ENCODE assay signal across 11 cellular contexts in genomic region chr17:7235693-7236665, GRCh38. TPM values are rescaled to one million over a fixed set of nuclear protein-coding genes. Genes with fewer than 3 reads are reported as not detected.
DNase-seq lines count a peak whose midpoint lies in the region; ATAC-seq, FAIRE-seq and TF ChIP-seq lines count a peak whose summit lies in the region.
"Had no signal": no experiment of that assay in that cellular context is flagged by ENCODE, and none has a peak within 500 bp of the region (broad histone marks: within the 10 kb centered on the region; RNA-seq: fewer than 3 reads in every experiment).

No MANE protein-coding gene starts in this region.

- H3K36me3 Mint-ChIP-seq in activated CD4-positive, alpha-beta T cell treated with anti-CD3 and anti-CD28 coated beads for 36 hours (ENCODE audit: low read depth) = peaks cover 39% of the 10 kb centered on the region

- H3K4me1 ChIP-seq in PC-9 (replicated peaks; ENCODE audit: insufficient read depth) (peaks cover 51% of the 10 kb centered on the region), H1 (replicated peaks in 1 of 4; ENCODE audit: control insufficient read depth in 3 of 4, insufficient read depth in 4 of 4, low read length in 3 of 4) (peaks cover 4 to 22% (median 9%) of the 10 kb centered on the region in 4 experiments)

- no peak overlapping the region for H4K5ac ChIP-seq in H1 (ENCODE audit: insufficient read length, low read depth, low read length)

- peaks cover 61% of the 10 kb centered on the region for H3K4me1 Mint-ChIP-seq in activated CD4-positive, alpha-beta T cell treated with anti-CD3 and anti-CD28 coated beads for 36 hours

- intact Hi-C loops in activated CD4-positive, alpha-beta T cell treated with anti-CD3 and anti-CD28 coated beads for 36 hours (cut with DNase I, micrococcal nuclease) = loop anchor here in 1 of 2 experiments (5.0 kb wide), 1 partner anchor 606 kb away; no protein-coding TSS in a partner anchor
- intact Hi-C loops in PC-9 (cut with micrococcal nuclease; ENCODE audit: unreplicated experiment) = no loop called here

- H4K8ac ChIP-seq in H1 (ENCODE audit: extremely low read depth, insufficient read depth, low read length) = peak overlapping the region; percentile 82; the same call in 1 of the 2 replicates

- no peak overlapping the region for H3K56ac ChIP-seq in H1 (replicated peaks; ENCODE audit: insufficient read length, low read depth, low read length)

- no TSS peak for BruUV-seq in PC-9 (replicated peaks; lab: Mats Ljungman, UMichigan)

- no peak overlapping the region for H2BK15ac ChIP-seq in H1 (ENCODE audit: low read length)

- no peak for TF ChIP-seq EP300 in H1 (IDR thresholded peaks at IDR 0.05; ENCODE audit: borderline replicate concordance in 1 of 2, low read depth in 2 of 2, low read length in 2 of 2)

- no peaks in the 10 kb centered on the region for H3K9me2 ChIP-seq in PC-9 (ENCODE audit: insufficient read depth)

- H3K79me1 ChIP-seq in H1 (ENCODE audit: low read depth, low read length) = peaks cover 11% of the 10 kb centered on the region

- no peak overlapping the region for H2AK5ac ChIP-seq in H1 (ENCODE audit: low read depth, low read length)

- H4K91ac ChIP-seq in H1 (replicated peaks; ENCODE audit: insufficient read length, low read length) = no peak overlapping the region

- no peak overlapping the region for H2BK12ac ChIP-seq in H1 (ENCODE audit: low read depth, low read length)

- TF ChIP-seq CTCF in PC-9 (conservative IDR thresholded peaks at IDR 0.05) (no peak), H1 (IDR thresholded peaks at IDR 0.05; ENCODE audit: control extremely low read depth in 1 of 3, insufficient read depth in 1 of 3, low read depth in 1 of 3, low read length in 3 of 3) (no peak)

- peak overlapping the region; percentile 69 for H3K27ac Mint-ChIP-seq in activated CD4-positive, alpha-beta T cell treated with anti-CD3 and anti-CD28 coated beads for 36 hours

- peaks cover 3% of the 10 kb centered on the region; the same call in 1 of the 2 replicates for H3K23me2 ChIP-seq in H1 (ENCODE audit: low read depth, low read length)

- H2BK5ac ChIP-seq in H1 (ENCODE audit: low read depth, low read length) = no peak overlapping the region

- no peak overlapping the region for H3K9ac ChIP-seq in H1 (replicated peaks in 1 of 4; ENCODE audit: extremely low read depth in 1 of 4, low read depth in 3 of 4, low read length in 3 of 4)

- FAIRE-seq in H1 (lab: Jason Lieb, UNC) (no peak), GM12892 (lab: Jason Lieb, UNC) (no peak)

- H3K27ac ChIP-seq in PC-9 = 0 out of 2 replicates have a peak overlapping the region, but pooled peaks have one; percentile 57
- no peak overlapping the region for H3K27ac ChIP-seq in H1 (ENCODE audit: low read depth, low read length)

- no peak overlapping the region for H2BK120ac ChIP-seq in H1 (replicated peaks; ENCODE audit: low read depth, low read length)

- POLR2A ChIA-PET in activated CD4-positive, alpha-beta T cell treated with anti-CD3 and anti-CD28 coated beads for 36 hours (lab: Charles Lee) = interaction anchor here (0.6 kb wide), 1 partner anchor 164 kb away, joined by 5 read pairs; no protein-coding TSS in a partner anchor
- POLR2A ChIA-PET in PC-9 (lab: Charles Lee; ENCODE audit: unreplicated experiment) = no interaction called here
- POLR2A ChIA-PET in H1 (lab: Charles Lee; ENCODE audit: partially characterized antibody) = interaction anchor here (0.8 to 19.7 kb wide), 13 partner anchors 8 to 353 kb away, joined by 3 to 386 read pairs (median 11); partner anchors contain the start of genes ACADVL, CLDN7, CTDNEP1 and DLG4

- ATAC-seq in activated CD4-positive, alpha-beta T cell treated with anti-CD3 and anti-CD28 coated beads for 36 hours = no peak
- ATAC-seq: activated CD4-positive, CD25-positive, alpha-beta regulatory T cell treated with anti-CD3 and anti-CD28 coated beads, Interleukin-2, amount 50 U/mL, for 24 hours; esophagus mucosa had no signal

- no peak overlapping the region for H3K23ac ChIP-seq in H1 (ENCODE audit: insufficient read length)

- TF ChIP-seq POLR2A in H1 (IDR thresholded peaks at IDR 0.05; ENCODE audit: control extremely low read depth in 1 of 2, low read depth in 2 of 2, low read length in 2 of 2) (no peak), GM12892 (IDR thresholded peaks at IDR 0.05; ENCODE audit: low read depth, low read length) (no peak)

- peaks cover 29% of the 10 kb centered on the region for H4K20me1 ChIP-seq in PC-9 (ENCODE audit: insufficient read depth)
- peaks cover 17 to 28% of the 10 kb centered on the region in 2 experiments for H4K20me1 ChIP-seq in H1 (replicated peaks in 1 of 2; ENCODE audit: control insufficient read depth in 1 of 2, insufficient read depth in 2 of 2, low read length in 2 of 2)

- H2BK20ac ChIP-seq in H1 (ENCODE audit: low read length) = no peak overlapping the region

- no peaks in the 10 kb centered on the region for H3K27me3 Mint-ChIP-seq in activated CD4-positive, alpha-beta T cell treated with anti-CD3 and anti-CD28 coated beads for 36 hours

- H3K9me3 ChIP-seq in PC-9 (ENCODE audit: insufficient read depth, low read depth) (no peaks in the 10 kb centered on the region), H1 (ENCODE audit: insufficient read depth in 2 of 2, low read depth in 1 of 2, low read length in 1 of 2) (no peaks in the 10 kb centered on the region)

- DNase-seq in activated CD4-positive, alpha-beta T cell treated with anti-CD3 and anti-CD28 coated beads for 36 hours = peak; percentile 44
- DNase-seq in activated CD4-positive, alpha-beta T cell treated with anti-CD3 and anti-CD28 coated beads, Interleukin-2, amount 50 U/mL, for 4 hours = no peak
- DNase-seq in PC-9 (no peak), H1 (ENCODE audit: low read depth in 1 of 2, low spot score in 2 of 2) (no peak), renal cortical epithelial cell (ENCODE audit: low read depth) (peak; percentile 58), amniotic stem cell (lab: John Stamatoyannopoulos, UW) (no peak), GM12892 (ENCODE audit: insufficient read length) (no peak), NCI-H1694 (lab: John Stamatoyannopoulos, UW) (no peak)
- DNase-seq: NCI-H2029 treated with DMSO at 0.1 percent for 48 hours had no signal

- CTCF ChIA-PET in activated CD4-positive, alpha-beta T cell treated with anti-CD3 and anti-CD28 coated beads for 36 hours (lab: Charles Lee) = interaction anchor here (0.7 to 4.0 kb wide), 4 partner anchors 15 to 190 kb away, joined by 3 to 25 read pairs (median 4); partner anchors contain the start of genes ACADVL and DLG4
- CTCF ChIA-PET in PC-9 (lab: Charles Lee) (no interaction called here), H1 (lab: Charles Lee; ENCODE audit: partially characterized antibody) (interaction anchor here (0.7 to 6.4 kb wide), 4 partner anchors 15 to 214 kb away, joined by 3 to 46 read pairs (median 4); partner anchors contain the start of genes ACADVL and DLG4)

- H3K4ac ChIP-seq in H1 (replicated peaks; ENCODE audit: insufficient read length, low read depth, low read length) = no peak overlapping the region

- no peaks in the 10 kb centered on the region for H3K9me3 Mint-ChIP-seq in activated CD4-positive, alpha-beta T cell treated with anti-CD3 and anti-CD28 coated beads for 36 hours (ENCODE audit: low read depth)

- H2AFZ ChIP-seq in PC-9 (no peak overlapping the region), H1 (ENCODE audit: low read length) (no peak overlapping the region)

- H3K27me3 ChIP-seq in PC-9 (ENCODE audit: insufficient read depth, low read depth) (no peaks in the 10 kb centered on the region), H1 (replicated peaks in 1 of 4; ENCODE audit: control insufficient read depth in 3 of 4, extremely low read depth in 1 of 4, insufficient read depth in 3 of 4, low read length in 3 of 4) (no peaks in the 10 kb centered on the region)

- peak overlapping the region; percentile 97 for H3K4me3 Mint-ChIP-seq in activated CD4-positive, alpha-beta T cell treated with anti-CD3 and anti-CD28 coated beads for 36 hours

- no peak overlapping the region for H3K18ac ChIP-seq in H1 (ENCODE audit: extremely low read depth, low read length)

- TF ChIP-seq RAD21 in H1 (IDR thresholded peaks at IDR 0.05 in 1 of 2, conservative IDR thresholded peaks at IDR 0.05 in 1 of 2; ENCODE audit: low read depth in 2 of 2, low read length in 2 of 2) = no peak

- 90% methylated on average over 22 of the region's 22 CpGs; no CpG with 5 or more reads in 1 of the 2 experiments for WGBS in H1 (ENCODE audit: extremely low coverage in 1 of 2, insufficient coverage in 1 of 2, insufficient read length in 1 of 2, insufficient replicate concordance in 2 of 2, low coverage in 1 of 2, low lambda C conversion rate in 2 of 2, missing lambda C conversion rate in 1 of 2), 2 experiments

- H3K4me3 ChIP-seq in PC-9 (no peak overlapping the region), H1 (ENCODE audit: extremely low read depth in 1 of 4, insufficient read depth in 2 of 4, low read depth in 3 of 4, low read length in 4 of 4) (no peak overlapping the region)

- peaks cover 45% of the 10 kb centered on the region for H3F3A ChIP-seq in PC-9 (ENCODE audit: insufficient read depth, low read depth)

- no peak overlapping the region for H3K14ac ChIP-seq in H1 (ENCODE audit: insufficient read length)

- H3K36me3 ChIP-seq in PC-9 (ENCODE audit: low read depth) = peaks cover 32% of the 10 kb centered on the region
- H3K36me3 ChIP-seq in H1 (ENCODE audit: control insufficient read depth in 2 of 4, insufficient read depth in 4 of 4, low read length in 3 of 4) = peaks cover 15 to 35% (median 22%) of the 10 kb centered on the region in 4 experiments; a peak in 6 of 8 replicates

- H3K79me2 ChIP-seq in PC-9 (ENCODE audit: low read depth) = peaks cover 83% of the 10 kb centered on the region
- peaks cover 13 to 68% of the 10 kb centered on the region in 2 experiments for H3K79me2 ChIP-seq in H1 (ENCODE audit: control insufficient read depth in 1 of 2, insufficient read depth in 2 of 2, low read length in 2 of 2)

- H3K4me2 ChIP-seq in PC-9 = peak overlapping the region; percentile 97; the same call in 1 of the 2 replicates
- H3K4me2 ChIP-seq in H1 (ENCODE audit: insufficient read depth in 1 of 2, low read depth in 2 of 2, low read length in 2 of 2) = no peak overlapping the region

RNA-seq across cellular contexts. Expression of gene DVL2, which starts 1.7 kb away (rescaled TPM):
- total RNA-seq in activated CD4-positive, alpha-beta T cell treated with anti-CD3 and anti-CD28 coated beads for 36 hours = 10 to 100 TPM; 49.1 to 53.3 TPM
- total RNA-seq in PC-9 (2021) = 77.9 and 86.8 TPM in 2 replicates
- total RNA-seq in H1 (2021; fragmentation: NEBNext Ultra II Directional; extraction: Animal tissue kit (Norgen Biotek cat#: 25700)) = 59.3 and 59.6 TPM in 2 replicates
- polyA plus RNA-seq in H1 (2011; rRNA removed) = 19.0 and 29.7 TPM in 2 replicates
- 15.8 TPM for polyA plus RNA-seq in H1 (2011; cell fraction: cytosol; rRNA removed)
- 56.7 TPM for polyA plus RNA-seq in H1 (2011; cell fraction: nucleus; rRNA removed)
- polyA plus RNA-seq in H1 (2012, experiment 1 of 2) = 47.0 to 54.8 TPM (median 48.8 TPM) in 4 replicates
- 44.2 TPM for polyA plus RNA-seq in H1 (2012, experiment 2 of 2)
- 28.5 TPM for polyA plus RNA-seq in H1 (2013, experiment 1 of 2)
- 25.2 TPM for polyA plus RNA-seq in H1 (2013, experiment 2 of 2)
- 20.1 and 32.9 TPM in 2 replicates for polyA minus RNA-seq in H1 (2011; rRNA and poly(A)+ RNA removed)
- polyA minus RNA-seq in H1 (2011; cell fraction: cytosol; rRNA and poly(A)+ RNA removed) = 19.4 TPM
- 46.9 TPM for polyA minus RNA-seq in H1 (2011; cell fraction: nucleus; rRNA and poly(A)+ RNA removed)
- 26.4 and 47.5 TPM in 2 replicates for total RNA-seq in renal cortical epithelial cell
- 29.3 TPM for polyA plus RNA-seq in GM12892 (2012; ENCODE audit: missing spikeins)

RNA-seq across cellular contexts. Expression of gene PHF23, which starts 3.3 kb away (rescaled TPM):
- total RNA-seq in activated CD4-positive, alpha-beta T cell treated with anti-CD3 and anti-CD28 coated beads for 36 hours = 10 to 100 TPM; 23.6 to 35.2 TPM
- 64.5 and 65.8 TPM in 2 replicates for total RNA-seq in PC-9 (2021)
- 62.8 and 65.1 TPM in 2 replicates for total RNA-seq in H1 (2021; fragmentation: NEBNext Ultra II Directional; extraction: Animal tissue kit (Norgen Biotek cat#: 25700))
- 46.5 and 47.5 TPM in 2 replicates for polyA plus RNA-seq in H1 (2011; rRNA removed)
- polyA plus RNA-seq in H1 (2011; cell fraction: cytosol; rRNA removed) = 45.6 TPM
- 44.4 TPM for polyA plus RNA-seq in H1 (2011; cell fraction: nucleus; rRNA removed)
- 57.1 to 63.2 TPM (median 57.6 TPM) in 4 replicates for polyA plus RNA-seq in H1 (2012, experiment 1 of 2)
- polyA plus RNA-seq in H1 (2012, experiment 2 of 2) = 65.8 TPM
- polyA plus RNA-seq in H1 (2013, experiment 1 of 2) = 66.2 TPM
- 69.5 TPM for polyA plus RNA-seq in H1 (2013, experiment 2 of 2)
- polyA minus RNA-seq in H1 (2011; rRNA and poly(A)+ RNA removed) = 46.8 and 59.7 TPM in 2 replicates
- 27.7 TPM for polyA minus RNA-seq in H1 (2011; cell fraction: cytosol; rRNA and poly(A)+ RNA removed)
- polyA minus RNA-seq in H1 (2011; cell fraction: nucleus; rRNA and poly(A)+ RNA removed) = 19.8 TPM
- total RNA-seq in renal cortical epithelial cell = 41.2 and 50.7 TPM in 2 replicates
- 20.0 TPM for polyA plus RNA-seq in GM12892 (2012; ENCODE audit: missing spikeins)

RNA-seq across cellular contexts. Expression of gene GABARAP, which starts 6.3 kb away (rescaled TPM):
- 100 to 1,000 TPM; 123 to 162 TPM for total RNA-seq in activated CD4-positive, alpha-beta T cell treated with anti-CD3 and anti-CD28 coated beads for 36 hours
- 424 and 457 TPM in 2 replicates for total RNA-seq in PC-9 (2021)
- total RNA-seq in H1 (2021; fragmentation: NEBNext Ultra II Directional; extraction: Animal tissue kit (Norgen Biotek cat#: 25700)) = 252 and 265 TPM in 2 replicates
- polyA plus RNA-seq in H1 (2011; rRNA removed) = 351 and 581 TPM in 2 replicates
- polyA plus RNA-seq in H1 (2011; cell fraction: cytosol; rRNA removed) = 311 TPM
- 154 TPM for polyA plus RNA-seq in H1 (2011; cell fraction: nucleus; rRNA removed)
- 343 to 418 TPM (median 350 TPM) in 4 replicates for polyA plus RNA-seq in H1 (2012, experiment 1 of 2)
- polyA plus RNA-seq in H1 (2012, experiment 2 of 2) = 370 TPM
- 374 TPM for polyA plus RNA-seq in H1 (2013, experiment 1 of 2)
- polyA plus RNA-seq in H1 (2013, experiment 2 of 2) = 396 TPM
- 207 and 212 TPM in 2 replicates for polyA minus RNA-seq in H1 (2011; rRNA and poly(A)+ RNA removed)
- 78.2 TPM for polyA minus RNA-seq in H1 (2011; cell fraction: cytosol; rRNA and poly(A)+ RNA removed)
- polyA minus RNA-seq in H1 (2011; cell fraction: nucleus; rRNA and poly(A)+ RNA removed) = 77.3 TPM
- 137 and 148 TPM in 2 replicates for total RNA-seq in renal cortical epithelial cell
- polyA plus RNA-seq in GM12892 (2012; ENCODE audit: missing spikeins) = 238 TPM

RNA-seq across cellular contexts. Expression of gene CTDNEP1, which starts 15.6 kb away (rescaled TPM):
- 100 to 1,000 TPM; 158 to 203 TPM for total RNA-seq in activated CD4-positive, alpha-beta T cell treated with anti-CD3 and anti-CD28 coated beads for 36 hours
- total RNA-seq in PC-9 (2021) = 173 and 203 TPM in 2 replicates
- total RNA-seq in H1 (2021; fragmentation: NEBNext Ultra II Directional; extraction: Animal tissue kit (Norgen Biotek cat#: 25700)) = 120 and 123 TPM in 2 replicates
- 106 and 114 TPM in 2 replicates for polyA plus RNA-seq in H1 (2011; rRNA removed)
- 88.4 TPM for polyA plus RNA-seq in H1 (2011; cell fraction: cytosol; rRNA removed)
- 152 TPM for polyA plus RNA-seq in H1 (2011; cell fraction: nucleus; rRNA removed)
- polyA plus RNA-seq in H1 (2012, experiment 1 of 2) = 123 to 148 TPM (median 139 TPM) in 4 replicates
- 151 TPM for polyA plus RNA-seq in H1 (2012, experiment 2 of 2)
- polyA plus RNA-seq in H1 (2013, experiment 1 of 2) = 94.4 TPM
- polyA plus RNA-seq in H1 (2013, experiment 2 of 2) = 102 TPM
- 123 and 147 TPM in 2 replicates for polyA minus RNA-seq in H1 (2011; rRNA and poly(A)+ RNA removed)
- polyA minus RNA-seq in H1 (2011; cell fraction: cytosol; rRNA and poly(A)+ RNA removed) = 79.0 TPM
- 82.6 TPM for polyA minus RNA-seq in H1 (2011; cell fraction: nucleus; rRNA and poly(A)+ RNA removed)
- total RNA-seq in renal cortical epithelial cell = 19.4 and 53.9 TPM in 2 replicates
- 80.4 TPM for polyA plus RNA-seq in GM12892 (2012; ENCODE audit: missing spikeins)

RNA-seq across cellular contexts. Expression of gene ELP5, which starts 16.0 kb away (rescaled TPM):
- 10 to 100 TPM; 58.1 to 62.3 TPM for total RNA-seq in activated CD4-positive, alpha-beta T cell treated with anti-CD3 and anti-CD28 coated beads for 36 hours
- total RNA-seq in PC-9 (2021) (31.8 and 45.1 TPM in 2 replicates), renal cortical epithelial cell (22.1 and 24.8 TPM in 2 replicates)
- 75.4 and 78.1 TPM in 2 replicates for total RNA-seq in H1 (2021; fragmentation: NEBNext Ultra II Directional; extraction: Animal tissue kit (Norgen Biotek cat#: 25700))
- 107 and 117 TPM in 2 replicates for polyA plus RNA-seq in H1 (2011; rRNA removed)
- 97.9 TPM for polyA plus RNA-seq in H1 (2011; cell fraction: cytosol; rRNA removed)
- 68.1 TPM for polyA plus RNA-seq in H1 (2011; cell fraction: nucleus; rRNA removed)
- 78.7 to 99.0 TPM (median 88.0 TPM) in 4 replicates for polyA plus RNA-seq in H1 (2012, experiment 1 of 2)
- 129 TPM for polyA plus RNA-seq in H1 (2012, experiment 2 of 2)
- 56.8 TPM for polyA plus RNA-seq in H1 (2013, experiment 1 of 2)
- 61.9 TPM for polyA plus RNA-seq in H1 (2013, experiment 2 of 2)
- 35.6 and 43.4 TPM in 2 replicates for polyA minus RNA-seq in H1 (2011; rRNA and poly(A)+ RNA removed)
- 20.9 TPM for polyA minus RNA-seq in H1 (2011; cell fraction: cytosol; rRNA and poly(A)+ RNA removed)
- polyA minus RNA-seq in H1 (2011; cell fraction: nucleus; rRNA and poly(A)+ RNA removed) = 25.1 TPM
- polyA plus RNA-seq in GM12892 (2012; ENCODE audit: missing spikeins) = 49.5 TPM

Comparison
In these comparisons a context has a peak if more than half of its experiments do, and no peak if none do; other contexts are left out.
1. DNase-seq: peak in activated CD4-positive, alpha-beta T cell treated with anti-CD3 and anti-CD28 coated beads for 36 hours (single experiment) and renal cortical epithelial cell (single experiment); none in activated CD4-positive, alpha-beta T cell treated with anti-CD3 and anti-CD28 coated beads, Interleukin-2, amount 50 U/mL, for 4 hours (0 of 2), PC-9 (0 of 2), H1 (0 of 2), amniotic stem cell (single experiment), GM12892 (single experiment) and NCI-H1694 (single experiment).